2 cellular contexts compared by ENCODE assay signal in the genomic region with DNA sequence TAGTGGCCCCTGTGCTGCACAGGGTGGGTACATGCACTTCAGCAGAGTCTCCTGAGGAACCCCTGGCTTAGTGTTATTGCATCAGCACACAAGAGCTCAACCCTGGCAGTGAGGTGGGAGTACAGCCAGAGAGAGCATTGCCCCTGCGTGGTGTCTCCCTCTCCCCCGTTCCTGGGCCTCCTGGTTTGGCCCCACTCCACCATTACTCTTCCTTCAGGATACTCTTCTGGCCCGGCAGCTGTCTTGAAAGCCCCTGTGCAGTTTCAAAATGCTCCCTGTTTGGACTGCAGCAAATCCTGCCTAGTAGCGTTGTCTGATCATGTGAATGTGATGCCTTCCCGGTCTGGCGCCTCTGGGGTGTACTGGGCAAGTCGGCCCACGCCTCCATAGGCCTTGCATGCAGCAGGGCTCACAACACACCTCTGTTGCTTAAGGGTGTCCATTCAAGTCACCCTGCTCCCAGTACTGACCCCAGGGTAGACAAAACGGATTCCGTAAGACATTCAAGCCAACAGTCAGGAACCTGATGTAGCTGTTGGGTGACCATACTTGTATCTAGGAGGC.
TF ChIP-seq lines count a peak whose summit lies in the region.

No MANE protein-coding gene starts in this region.

TF ChIP-seq in GM12878, 131 proteins besides CTCF, POLR2A, EP300 and RAD21:
- TF ChIP-seq, protein P1, sequence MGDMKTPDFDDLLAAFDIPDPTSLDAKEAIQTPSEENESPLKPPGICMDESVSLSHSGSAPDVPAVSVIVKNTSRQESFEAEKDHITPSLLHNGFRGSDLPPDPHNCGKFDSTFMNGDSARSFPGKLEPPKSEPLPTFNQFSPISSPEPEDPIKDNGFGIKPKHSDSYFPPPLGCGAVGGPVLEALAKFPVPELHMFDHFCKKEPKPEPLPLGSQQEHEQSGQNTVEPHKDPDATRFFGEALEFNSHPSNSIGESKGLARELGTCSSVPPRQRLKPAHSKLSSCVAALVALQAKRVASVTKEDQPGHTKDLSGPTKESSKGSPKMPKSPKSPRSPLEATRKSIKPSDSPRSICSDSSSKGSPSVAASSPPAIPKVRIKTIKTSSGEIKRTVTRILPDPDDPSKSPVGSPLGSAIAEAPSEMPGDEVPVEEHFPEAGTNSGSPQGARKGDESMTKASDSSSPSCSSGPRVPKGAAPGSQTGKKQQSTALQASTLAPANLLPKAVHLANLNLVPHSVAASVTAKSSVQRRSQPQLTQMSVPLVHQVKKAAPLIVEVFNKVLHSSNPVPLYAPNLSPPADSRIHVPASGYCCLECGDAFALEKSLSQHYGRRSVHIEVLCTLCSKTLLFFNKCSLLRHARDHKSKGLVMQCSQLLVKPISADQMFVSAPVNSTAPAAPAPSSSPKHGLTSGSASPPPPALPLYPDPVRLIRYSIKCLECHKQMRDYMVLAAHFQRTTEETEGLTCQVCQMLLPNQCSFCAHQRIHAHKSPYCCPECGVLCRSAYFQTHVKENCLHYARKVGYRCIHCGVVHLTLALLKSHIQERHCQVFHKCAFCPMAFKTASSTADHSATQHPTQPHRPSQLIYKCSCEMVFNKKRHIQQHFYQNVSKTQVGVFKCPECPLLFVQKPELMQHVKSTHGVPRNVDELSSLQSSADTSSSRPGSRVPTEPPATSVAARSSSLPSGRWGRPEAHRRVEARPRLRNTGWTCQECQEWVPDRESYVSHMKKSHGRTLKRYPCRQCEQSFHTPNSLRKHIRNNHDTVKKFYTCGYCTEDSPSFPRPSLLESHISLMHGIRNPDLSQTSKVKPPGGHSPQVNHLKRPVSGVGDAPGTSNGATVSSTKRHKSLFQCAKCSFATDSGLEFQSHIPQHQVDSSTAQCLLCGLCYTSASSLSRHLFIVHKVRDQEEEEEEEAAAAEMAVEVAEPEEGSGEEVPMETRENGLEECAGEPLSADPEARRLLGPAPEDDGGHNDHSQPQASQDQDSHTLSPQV (IDR thresholded peaks at IDR 0.05): no peak
- TF ChIP-seq STAT3 (IDR thresholded peaks at IDR 0.05; ENCODE audit: low read depth, low read length): no peak
- no peak for TF ChIP-seq HDGF (IDR thresholded peaks at IDR 0.05)
- TF ChIP-seq, protein P2, sequence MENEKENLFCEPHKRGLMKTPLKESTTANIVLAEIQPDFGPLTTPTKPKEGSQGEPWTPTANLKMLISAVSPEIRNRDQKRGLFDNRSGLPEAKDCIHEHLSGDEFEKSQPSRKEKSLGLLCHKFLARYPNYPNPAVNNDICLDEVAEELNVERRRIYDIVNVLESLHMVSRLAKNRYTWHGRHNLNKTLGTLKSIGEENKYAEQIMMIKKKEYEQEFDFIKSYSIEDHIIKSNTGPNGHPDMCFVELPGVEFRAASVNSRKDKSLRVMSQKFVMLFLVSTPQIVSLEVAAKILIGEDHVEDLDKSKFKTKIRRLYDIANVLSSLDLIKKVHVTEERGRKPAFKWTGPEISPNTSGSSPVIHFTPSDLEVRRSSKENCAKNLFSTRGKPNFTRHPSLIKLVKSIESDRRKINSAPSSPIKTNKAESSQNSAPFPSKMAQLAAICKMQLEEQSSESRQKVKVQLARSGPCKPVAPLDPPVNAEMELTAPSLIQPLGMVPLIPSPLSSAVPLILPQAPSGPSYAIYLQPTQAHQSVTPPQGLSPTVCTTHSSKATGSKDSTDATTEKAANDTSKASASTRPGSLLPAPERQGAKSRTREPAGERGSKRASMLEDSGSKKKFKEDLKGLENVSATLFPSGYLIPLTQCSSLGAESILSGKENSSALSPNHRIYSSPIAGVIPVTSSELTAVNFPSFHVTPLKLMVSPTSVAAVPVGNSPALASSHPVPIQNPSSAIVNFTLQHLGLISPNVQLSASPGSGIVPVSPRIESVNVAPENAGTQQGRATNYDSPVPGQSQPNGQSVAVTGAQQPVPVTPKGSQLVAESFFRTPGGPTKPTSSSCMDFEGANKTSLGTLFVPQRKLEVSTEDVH (IDR thresholded peaks at IDR 0.05; ENCODE audit: low read depth, partially characterized antibody): no peak
- TF ChIP-seq RELA (IDR thresholded peaks at IDR 0.05; ENCODE audit: borderline replicate concordance, partially characterized antibody): no peak
- TF ChIP-seq FOS (IDR thresholded peaks at IDR 0.05; ENCODE audit: borderline replicate concordance, extremely low read depth, insufficient read length): no peak
- TF ChIP-seq, protein P3, sequence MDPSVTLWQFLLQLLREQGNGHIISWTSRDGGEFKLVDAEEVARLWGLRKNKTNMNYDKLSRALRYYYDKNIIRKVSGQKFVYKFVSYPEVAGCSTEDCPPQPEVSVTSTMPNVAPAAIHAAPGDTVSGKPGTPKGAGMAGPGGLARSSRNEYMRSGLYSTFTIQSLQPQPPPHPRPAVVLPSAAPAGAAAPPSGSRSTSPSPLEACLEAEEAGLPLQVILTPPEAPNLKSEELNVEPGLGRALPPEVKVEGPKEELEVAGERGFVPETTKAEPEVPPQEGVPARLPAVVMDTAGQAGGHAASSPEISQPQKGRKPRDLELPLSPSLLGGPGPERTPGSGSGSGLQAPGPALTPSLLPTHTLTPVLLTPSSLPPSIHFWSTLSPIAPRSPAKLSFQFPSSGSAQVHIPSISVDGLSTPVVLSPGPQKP (IDR thresholded peaks at IDR 0.05; ENCODE audit: low read depth, low read length): no peak

TF ChIP-seq in HepG2, 621 proteins besides CTCF, POLR2A, EP300 and RAD21:
- no peak for TF ChIP-seq KLF6 (CRISPR knock-in tag; IDR thresholded peaks at IDR 0.05)
- no peak for TF ChIP-seq CENPT (CRISPR knock-in tag; IDR thresholded peaks at IDR 0.05; ENCODE audit: low read depth)
- TF ChIP-seq ZBTB7A (CRISPR knock-in tag; IDR thresholded peaks at IDR 0.05): no peak
